Comparison of ENCODE assay signal across 8 cellular contexts in genomic region chrX:78103001-78103634, GRCh38. TPM values are rescaled to one million over a fixed set of nuclear protein-coding genes. Genes with fewer than 3 reads are reported as not detected.
DNase-seq lines count a peak whose midpoint lies in the region; ATAC-seq and TF ChIP-seq lines count a peak whose summit lies in the region.

No MANE protein-coding gene starts in this region.

- H3K9ac ChIP-seq in smooth muscle cell (ENCODE audit: low read depth), result no peak overlapping the region

- WGBS in iPS DF 6.9 (ENCODE audit: insufficient coverage, insufficient read length), result no CpG with 5 or more reads among the region's 23 CpGs
- WGBS in smooth muscle cell (ENCODE audit: low lambda C conversion rate), result 86% methylated on average over 23 of the region's 23 CpGs

- TF ChIP-seq CTCF in HFF-Myc (IDR thresholded peaks at IDR 0.05; ENCODE audit: low read depth, low read length, missing control alignments), result no peak
- TF ChIP-seq CTCF in smooth muscle cell (IDR thresholded peaks at IDR 0.05; ENCODE audit: borderline replicate concordance, insufficient read depth, poor library complexity, severe bottlenecking), result no peak

- H3K36me3 ChIP-seq in iPS DF 6.9 (ENCODE audit: control insufficient read depth, insufficient read depth, low read length), result no peaks in the 10 kb centered on the region
- no peaks in the 10 kb centered on the region for H3K36me3 ChIP-seq in smooth muscle cell (ENCODE audit: low read depth)

- peak overlapping the region; percentile 40 for H2AFZ ChIP-seq in smooth muscle cell (ENCODE audit: low read depth)

- H3K79me2 ChIP-seq in smooth muscle cell (ENCODE audit: low read depth), result peaks cover 41% of the 10 kb centered on the region

- H3K9me3 ChIP-seq in iPS DF 6.9 (ENCODE audit: control insufficient read depth, insufficient read depth, low read length) (no peaks in the 10 kb centered on the region), smooth muscle cell (replicated peaks; ENCODE audit: low read depth) (no peaks in the 10 kb centered on the region)

- H3K36me3 Mint-ChIP-seq in activated T-cell treated with anti-CD3 and anti-CD28 coated beads, Interleukin-2, amount 50 U/mL, for 72 hours (ENCODE audit: insufficient read depth in 2 of 2), result peaks cover 20% of the 10 kb centered on the region in 2 donors

- peaks cover 13% of the 10 kb centered on the region for H3K27me3 Mint-ChIP-seq in activated T-cell treated with anti-CD3 and anti-CD28 coated beads, Interleukin-2, amount 50 U/mL, for 72 hours (ENCODE audit: low read depth)

- no peaks in the 10 kb centered on the region for H3K4me1 ChIP-seq in iPS DF 6.9 (ENCODE audit: control insufficient read depth, insufficient read depth, low read length)
- H3K4me1 ChIP-seq in smooth muscle cell (ENCODE audit: low read depth), result no peaks in the 10 kb centered on the region

- H3F3A ChIP-seq in smooth muscle cell (ENCODE audit: low read depth), result no peaks in the 10 kb centered on the region

- no peak for DNase-seq in HFF-Myc (ENCODE audit: extremely low read depth, low read depth)
- no peak for DNase-seq in activated T-cell treated with anti-CD3 and anti-CD28 coated beads, Interleukin-2, amount 50 U/mL, for 72 hours
- no peak for DNase-seq in iPS DF 6.9 (ENCODE audit: low read depth, low spot score)
- DNase-seq in smooth muscle cell (lab: John Stamatoyannopoulos, UW; ENCODE audit: unreplicated experiment), result no peak
- DNase-seq in NCI-H2029 (lab: John Stamatoyannopoulos, UW), result no peak
- DNase-seq in NCI-H2081 treated with DMSO at 0.1 percent for 48 hours (lab: John Stamatoyannopoulos, UW), result no peak
- DNase-seq in SK-N-DZ (ENCODE audit: low spot score), result no peak

- H3K27me3 ChIP-seq in iPS DF 6.9 (ENCODE audit: control insufficient read depth, insufficient read depth, low read length) (no peaks in the 10 kb centered on the region), smooth muscle cell (ENCODE audit: low read depth) (no peaks in the 10 kb centered on the region)

- H3K27ac ChIP-seq in iPS DF 6.9 (ENCODE audit: low read length) (no peak overlapping the region), smooth muscle cell (ENCODE audit: low read depth) (peak overlapping the region; percentile 73)

- peak overlapping the region; percentile 91 for H3K4me3 ChIP-seq in HFF-Myc (replicated peaks; ENCODE audit: low read depth, low read length)
- peak overlapping the region; percentile 24; the same call in 1 of the 2 replicates for H3K4me3 ChIP-seq in iPS DF 6.9 (ENCODE audit: low read length)
- H3K4me3 ChIP-seq in smooth muscle cell, result peak overlapping the region; percentile 90

- peak overlapping the region; percentile 80 to 99 for H3K4me3 Mint-ChIP-seq in activated T-cell treated with anti-CD3 and anti-CD28 coated beads, Interleukin-2, amount 50 U/mL, for 72 hours

- ATAC-seq in activated T-cell treated with anti-CD3 and anti-CD28 coated beads, Interleukin-2, amount 50 U/mL, for 72 hours (replicated peaks in 1 of 2), result no peak
- ATAC-seq in HG03565 (IDR thresholded peaks at IDR 0.05; ENCODE audit: unreplicated experiment), result no peak

- peak overlapping the region; percentile 84 for H3K27ac Mint-ChIP-seq in activated T-cell treated with anti-CD3 and anti-CD28 coated beads, Interleukin-2, amount 50 U/mL, for 72 hours

- peaks cover 34% of the 10 kb centered on the region for H4K20me1 ChIP-seq in smooth muscle cell (ENCODE audit: low read depth)

- peak overlapping the region; percentile 78 for H3K4me2 ChIP-seq in smooth muscle cell

- H3K9me3 Mint-ChIP-seq in activated T-cell treated with anti-CD3 and anti-CD28 coated beads, Interleukin-2, amount 50 U/mL, for 72 hours, result peaks cover 0 to 2% of the 10 kb centered on the region in 2 donors

- H3K4me1 Mint-ChIP-seq in activated T-cell treated with anti-CD3 and anti-CD28 coated beads, Interleukin-2, amount 50 U/mL, for 72 hours (ENCODE audit: low read depth), result peaks cover 23% of the 10 kb centered on the region

RNA-seq across cellular contexts. Expression of gene PGK1, which starts 0.9 kb away (rescaled TPM):
- total RNA-seq in activated T-cell treated with anti-CD3 and anti-CD28 coated beads, Interleukin-2, amount 50 U/mL, for 72 hours, result 100 to 1,000 TPM; 345 to 457 TPM
- 460 and 608 TPM in 2 replicates for total RNA-seq in smooth muscle cell
- 735 and 807 TPM in 2 replicates for polyA plus RNA-seq in smooth muscle cell
- polyA plus RNA-seq in SK-N-DZ (2014; cell fraction: cytosol; rRNA removed), result 478 and 493 TPM in 2 replicates
- polyA plus RNA-seq in SK-N-DZ (2014; cell fraction: nucleus; rRNA removed), result 244 and 291 TPM in 2 replicates

RNA-seq across cellular contexts. Expression of gene TAF9B, which starts 36.3 kb away (rescaled TPM):
- total RNA-seq in activated T-cell treated with anti-CD3 and anti-CD28 coated beads, Interleukin-2, amount 50 U/mL, for 72 hours, result 10 to 100 TPM; 19.9 to 30.6 TPM
- total RNA-seq in smooth muscle cell, result 27.7 and 28.8 TPM in 2 replicates
- polyA plus RNA-seq in smooth muscle cell, result 12.3 and 15.9 TPM in 2 replicates
- polyA plus RNA-seq in SK-N-DZ (2014; cell fraction: cytosol; rRNA removed), result 45.1 and 46.5 TPM in 2 replicates
- polyA plus RNA-seq in SK-N-DZ (2014; cell fraction: nucleus; rRNA removed), result 16.3 and 16.7 TPM in 2 replicates

Comparison
In these comparisons a context has a peak if more than half of its experiments do, and no peak if none do; other contexts are left out.
1. H3K4me3 ChIP-seq: peak in every context shown above with its lines; median percentile 91 in HFF-Myc; 90 in smooth muscle cell; 24 in iPS DF 6.9.